In the genomic region with DNA sequence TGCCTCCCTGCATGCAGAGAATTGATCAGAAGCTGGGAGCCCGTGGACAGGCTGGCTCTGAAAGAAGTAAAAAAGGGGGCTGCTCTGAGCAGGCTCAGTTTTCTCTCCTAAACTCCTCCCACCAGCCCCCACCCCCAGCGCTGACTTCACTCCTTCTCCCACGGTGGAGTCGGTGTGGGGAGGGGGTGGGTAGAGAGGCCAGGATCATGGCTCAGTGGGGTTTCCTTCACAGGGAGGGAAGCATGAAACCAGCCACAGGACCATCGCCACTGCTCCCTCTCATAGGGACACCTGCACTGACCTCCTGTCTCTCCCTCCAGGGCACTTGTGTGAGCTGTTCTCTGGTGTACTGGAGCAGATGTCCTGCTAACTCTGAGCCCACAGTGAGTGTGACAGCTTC, we compare ENCODE assay signal across 21 cellular contexts.
DNase-seq lines count a peak whose midpoint lies in the region; ATAC-seq and TF ChIP-seq lines count a peak whose summit lies in the region.
"Had no signal": no experiment of that assay in that cellular context is flagged by ENCODE, and none has a peak within 500 bp of the region (broad histone marks: within the 10 kb centered on the region; RNA-seq: fewer than 3 reads in every experiment).

No MANE protein-coding gene starts in this region.

- no peak overlapping the region for H3K4ac ChIP-seq in mesendoderm (ENCODE audit: low read depth, low read length)

- H3K4me3 Mint-ChIP-seq in stimulated activated naive CD8-positive, alpha-beta T cell treated with anti-CD3 and anti-CD28 coated beads, Interleukin-15, amount 100 ng/mL, for 72 hours, result no peak overlapping the region
- H3K4me3 Mint-ChIP-seq in WTC11, result no peak overlapping the region
- H3K4me3 Mint-ChIP-seq: CD8-positive, alpha-beta memory T cell had no signal

- WGBS in mesendoderm (ENCODE audit: extremely low coverage, insufficient coverage, low lambda C conversion rate), result no CpG with 5 or more reads among the region's 5 CpGs

- no peaks in the 10 kb centered on the region for H3K27me3 ChIP-seq in mesendoderm (ENCODE audit: insufficient read depth, low read length, poor library complexity)
- H3K27me3 ChIP-seq: Peyer's patch had no signal

- peak; percentile 23 for ATAC-seq in stimulated activated naive CD8-positive, alpha-beta T cell treated with anti-CD3 and anti-CD28 coated beads, Interleukin-15, amount 100 ng/mL, for 72 hours
- ATAC-seq in stimulated activated naive CD8-positive, alpha-beta T cell treated with anti-CD3 and anti-CD28 coated beads, Interleukin-15, Interleukin-2, amounts not matched to agents 100 U/mL and 50 U/mL, for 24 hours, result no peak
- peak; percentile 51 for ATAC-seq in WTC11
- ATAC-seq: SK-N-SH treated with all-trans-retinoic acid at 6 μM for 48 hours had no signal

- H3K36me3 ChIP-seq in mesendoderm (ENCODE audit: control insufficient read depth, insufficient read depth, low read length), result no peaks in the 10 kb centered on the region
- H3K36me3 ChIP-seq: HAP-1, Peyer's patch had no signal

- no peak overlapping the region for H3K4me2 ChIP-seq in mesendoderm (ENCODE audit: low read length)

- no peak overlapping the region for H2BK15ac ChIP-seq in mesendoderm (replicated peaks; ENCODE audit: low read depth)

- no peaks in the 10 kb centered on the region for H3K4me1 Mint-ChIP-seq in stimulated activated naive CD8-positive, alpha-beta T cell treated with anti-CD3 and anti-CD28 coated beads, Interleukin-15, amount 100 ng/mL, for 72 hours
- peaks cover 38% of the 10 kb centered on the region for H3K4me1 Mint-ChIP-seq in WTC11
- H3K4me1 Mint-ChIP-seq: CD8-positive, alpha-beta memory T cell had no signal

- no peaks in the 10 kb centered on the region for H3K27me3 Mint-ChIP-seq in stimulated activated naive CD8-positive, alpha-beta T cell treated with anti-CD3 and anti-CD28 coated beads, Interleukin-15, amount 100 ng/mL, for 72 hours
- H3K27me3 Mint-ChIP-seq in WTC11 (ENCODE audit: low read depth), result no peaks in the 10 kb centered on the region; the same call in 1 of the 2 replicates

- no peak overlapping the region for H3K23ac ChIP-seq in mesendoderm (ENCODE audit: low read length)

- H3K27ac Mint-ChIP-seq in stimulated activated naive CD8-positive, alpha-beta T cell treated with anti-CD3 and anti-CD28 coated beads, Interleukin-15, amount 100 ng/mL, for 72 hours, result no peak overlapping the region
- H3K27ac Mint-ChIP-seq in WTC11, result no peak overlapping the region
- H3K27ac Mint-ChIP-seq: CD8-positive, alpha-beta memory T cell had no signal

- H3K9me3 Mint-ChIP-seq in stimulated activated naive CD8-positive, alpha-beta T cell treated with anti-CD3 and anti-CD28 coated beads, Interleukin-15, amount 100 ng/mL, for 72 hours, result peaks cover 0 to under 1% of the 10 kb centered on the region in 2 donors
- H3K9me3 Mint-ChIP-seq in WTC11, result peaks cover under 1% of the 10 kb centered on the region; the same call in 1 of the 2 replicates
- H3K9me3 Mint-ChIP-seq: CD8-positive, alpha-beta memory T cell had no signal

- H3K56ac ChIP-seq in mesendoderm (ENCODE audit: low read length), result no peak overlapping the region

- H3K27ac ChIP-seq in mesendoderm (ENCODE audit: low read depth, low read length), result no peak overlapping the region
- H3K27ac ChIP-seq: Peyer's patch had no signal

- H3K79me2 ChIP-seq in mesendoderm (ENCODE audit: control insufficient read depth, insufficient read depth, low read length), result no peaks in the 10 kb centered on the region

- H2BK120ac ChIP-seq in mesendoderm (ENCODE audit: low read depth, low read length), result no peak overlapping the region

- no peaks in the 10 kb centered on the region for H3K79me1 ChIP-seq in mesendoderm (ENCODE audit: low read length)

- DNase-seq in stimulated activated naive CD8-positive, alpha-beta T cell treated with anti-CD3 and anti-CD28 coated beads, Interleukin-15, amount 100 ng/mL, for 72 hours, result no peak
- no peak for DNase-seq in stimulated activated naive CD8-positive, alpha-beta T cell treated with anti-CD3 and anti-CD28 coated beads, Interleukin-15, Interleukin-2, amounts not matched to agents 100 U/mL and 50 U/mL, for 24 hours
- DNase-seq in WTC11 (ENCODE audit: low spot score), result peak; percentile 23
- DNase-seq in mesendoderm, result peak; percentile 21
- no peak for DNase-seq in head of caudate nucleus
- DNase-seq in activated gamma-delta T cell treated with Interleukin-2 at 50 U/mL for 16 hours, result no peak
- no peak for DNase-seq in HPDE6-E6E7 (ENCODE audit: extremely low spot score)
- DNase-seq: AML-193; C1 segment of cervical spinal cord; CD8-positive, alpha-beta memory T cell; EL; Karpas-422; MV-4-11; NCI-H1105 treated with DMSO at 0.1 percent for 48 hours; NCI-H1694 treated with DMSO at 0.1 percent for 48 hours; NCI-H2227 treated with DMSO at 0.1 percent for 48 hours; NCI-H510A treated with DMSO at 0.1 percent for 48 hours; NCI-H774; Peyer's patch had no signal

- H3K4me1 ChIP-seq in mesendoderm (ENCODE audit: control insufficient read depth, low read depth, low read length), result no peaks in the 10 kb centered on the region
- H3K4me1 ChIP-seq: HAP-1, Peyer's patch had no signal

- no peak overlapping the region for H3K18ac ChIP-seq in mesendoderm (ENCODE audit: low read length)

- CTCF ChIA-PET in WTC11 (lab: Charles Lee), result interaction anchor here (2.0 to 3.2 kb wide), 2 partner anchors 33 to 37 kb away, joined by 4 to 12 read pairs; no protein-coding TSS in a partner anchor

- H2BK5ac ChIP-seq in mesendoderm (ENCODE audit: low read length), result no peak overlapping the region

- intact Hi-C loops in head of caudate nucleus (cut with DNase I), result no loop called here

- H3K9ac ChIP-seq in mesendoderm (ENCODE audit: low read length), result no peak overlapping the region

- TF ChIP-seq CTCF in WTC11 (IDR thresholded peaks at IDR 0.05), result no peak

- POLR2A ChIA-PET in WTC11 (lab: Charles Lee), result no interaction called here

- no peak overlapping the region for H4K8ac ChIP-seq in mesendoderm (ENCODE audit: low read depth, low read length)

- H3K36me3 Mint-ChIP-seq in WTC11, result no peaks in the 10 kb centered on the region
- H3K36me3 Mint-ChIP-seq: CD8-positive, alpha-beta memory T cell had no signal

- H3K4me3 ChIP-seq in mesendoderm (ENCODE audit: low read length), result no peak overlapping the region
- H3K4me3 ChIP-seq: HAP-1, Peyer's patch had no signal

- no peak overlapping the region for H4K5ac ChIP-seq in mesendoderm (ENCODE audit: low read length)

- H2AK5ac ChIP-seq in mesendoderm (ENCODE audit: low read length), result no peak overlapping the region

TF ChIP-seq in WTC11, 78 proteins besides CTCF, POLR2A, EP300 and RAD21 (continues in another document):
- TF ChIP-seq NFYB (CRISPR knock-in tag; conservative IDR thresholded peaks at IDR 0.05; ENCODE audit: low read depth), result no peak
- TF ChIP-seq, protein P1, sequence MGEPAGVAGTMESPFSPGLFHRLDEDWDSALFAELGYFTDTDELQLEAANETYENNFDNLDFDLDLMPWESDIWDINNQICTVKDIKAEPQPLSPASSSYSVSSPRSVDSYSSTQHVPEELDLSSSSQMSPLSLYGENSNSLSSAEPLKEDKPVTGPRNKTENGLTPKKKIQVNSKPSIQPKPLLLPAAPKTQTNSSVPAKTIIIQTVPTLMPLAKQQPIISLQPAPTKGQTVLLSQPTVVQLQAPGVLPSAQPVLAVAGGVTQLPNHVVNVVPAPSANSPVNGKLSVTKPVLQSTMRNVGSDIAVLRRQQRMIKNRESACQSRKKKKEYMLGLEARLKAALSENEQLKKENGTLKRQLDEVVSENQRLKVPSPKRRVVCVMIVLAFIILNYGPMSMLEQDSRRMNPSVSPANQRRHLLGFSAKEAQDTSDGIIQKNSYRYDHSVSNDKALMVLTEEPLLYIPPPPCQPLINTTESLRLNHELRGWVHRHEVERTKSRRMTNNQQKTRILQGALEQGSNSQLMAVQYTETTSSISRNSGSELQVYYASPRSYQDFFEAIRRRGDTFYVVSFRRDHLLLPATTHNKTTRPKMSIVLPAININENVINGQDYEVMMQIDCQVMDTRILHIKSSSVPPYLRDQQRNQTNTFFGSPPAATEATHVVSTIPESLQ (CRISPR knock-in tag; IDR thresholded peaks at IDR 0.05), result no peak
- no peak for TF ChIP-seq JAZF1 (CRISPR knock-in tag; IDR thresholded peaks at IDR 0.05)
- TF ChIP-seq, protein P2, sequence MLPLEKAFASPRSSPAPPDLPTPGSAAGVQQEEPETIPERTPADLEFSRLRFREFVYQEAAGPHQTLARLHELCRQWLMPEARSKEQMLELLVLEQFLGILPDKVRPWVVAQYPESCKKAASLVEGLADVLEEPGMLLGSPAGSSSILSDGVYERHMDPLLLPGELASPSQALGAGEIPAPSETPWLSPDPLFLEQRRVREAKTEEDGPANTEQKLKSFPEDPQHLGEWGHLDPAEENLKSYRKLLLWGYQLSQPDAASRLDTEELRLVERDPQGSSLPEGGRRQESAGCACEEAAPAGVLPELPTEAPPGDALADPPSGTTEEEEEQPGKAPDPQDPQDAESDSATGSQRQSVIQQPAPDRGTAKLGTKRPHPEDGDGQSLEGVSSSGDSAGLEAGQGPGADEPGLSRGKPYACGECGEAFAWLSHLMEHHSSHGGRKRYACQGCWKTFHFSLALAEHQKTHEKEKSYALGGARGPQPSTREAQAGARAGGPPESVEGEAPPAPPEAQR (CRISPR knock-in tag; IDR thresholded peaks at IDR 0.05), result no peak
- no peak for TF ChIP-seq ETV6 (CRISPR knock-in tag; IDR thresholded peaks at IDR 0.05)
- no peak for TF ChIP-seq KAT7 (CRISPR knock-in tag; IDR thresholded peaks at IDR 0.05; ENCODE audit: borderline replicate concordance)
- TF ChIP-seq, protein P3, sequence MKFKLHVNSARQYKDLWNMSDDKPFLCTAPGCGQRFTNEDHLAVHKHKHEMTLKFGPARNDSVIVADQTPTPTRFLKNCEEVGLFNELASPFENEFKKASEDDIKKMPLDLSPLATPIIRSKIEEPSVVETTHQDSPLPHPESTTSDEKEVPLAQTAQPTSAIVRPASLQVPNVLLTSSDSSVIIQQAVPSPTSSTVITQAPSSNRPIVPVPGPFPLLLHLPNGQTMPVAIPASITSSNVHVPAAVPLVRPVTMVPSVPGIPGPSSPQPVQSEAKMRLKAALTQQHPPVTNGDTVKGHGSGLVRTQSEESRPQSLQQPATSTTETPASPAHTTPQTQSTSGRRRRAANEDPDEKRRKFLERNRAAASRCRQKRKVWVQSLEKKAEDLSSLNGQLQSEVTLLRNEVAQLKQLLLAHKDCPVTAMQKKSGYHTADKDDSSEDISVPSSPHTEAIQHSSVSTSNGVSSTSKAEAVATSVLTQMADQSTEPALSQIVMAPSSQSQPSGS (CRISPR knock-in tag; IDR thresholded peaks at IDR 0.05; ENCODE audit: borderline replicate concordance, low read depth), result no peak
- TF ChIP-seq, protein P4, sequence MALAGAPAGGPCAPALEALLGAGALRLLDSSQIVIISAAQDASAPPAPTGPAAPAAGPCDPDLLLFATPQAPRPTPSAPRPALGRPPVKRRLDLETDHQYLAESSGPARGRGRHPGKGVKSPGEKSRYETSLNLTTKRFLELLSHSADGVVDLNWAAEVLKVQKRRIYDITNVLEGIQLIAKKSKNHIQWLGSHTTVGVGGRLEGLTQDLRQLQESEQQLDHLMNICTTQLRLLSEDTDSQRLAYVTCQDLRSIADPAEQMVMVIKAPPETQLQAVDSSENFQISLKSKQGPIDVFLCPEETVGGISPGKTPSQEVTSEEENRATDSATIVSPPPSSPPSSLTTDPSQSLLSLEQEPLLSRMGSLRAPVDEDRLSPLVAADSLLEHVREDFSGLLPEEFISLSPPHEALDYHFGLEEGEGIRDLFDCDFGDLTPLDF (CRISPR knock-in tag; IDR thresholded peaks at IDR 0.05), result no peak

Comparison
In these comparisons a context has a peak if more than half of its experiments do, and no peak if none do; other contexts are left out.
1. DNase-seq: peak in WTC11 (single experiment) and mesendoderm (single experiment); none in stimulated activated naive CD8-positive, alpha-beta T cell treated with anti-CD3 and anti-CD28 coated beads, Interleukin-15, amount 100 ng/mL, for 72 hours (0 of 2), stimulated activated naive CD8-positive, alpha-beta T cell treated with anti-CD3 and anti-CD28 coated beads, Interleukin-15, Interleukin-2, amounts not matched to agents 100 U/mL and 50 U/mL, for 24 hours (single experiment), head of caudate nucleus (0 of 42), activated gamma-delta T cell treated with Interleukin-2 at 50 U/mL for 16 hours (single experiment) and HPDE6-E6E7 (single experiment).